Comparison of ENCODE assay signal across 21 cellular contexts in the genomic region with DNA sequence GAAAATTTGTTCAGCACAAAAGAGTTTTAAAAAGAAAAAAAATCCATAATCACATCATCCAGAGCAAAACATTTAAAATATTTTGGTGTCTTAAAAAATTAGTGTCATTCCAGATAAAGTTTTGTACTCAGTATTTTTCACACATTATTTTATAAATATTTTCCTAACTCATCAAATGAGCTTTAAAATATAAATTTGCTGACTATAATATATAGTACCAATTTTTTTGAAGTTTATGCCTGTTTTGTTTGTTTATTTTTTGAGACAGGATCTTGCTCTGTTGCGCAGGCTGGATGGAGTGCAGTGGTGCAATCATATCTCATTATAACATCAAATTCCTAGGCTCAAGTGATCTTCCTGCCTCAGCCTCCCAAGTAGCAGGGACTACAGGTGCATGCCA.
"Had no signal": no experiment of that assay in that cellular context is flagged by ENCODE, and none has a peak within 500 bp of the region (broad histone marks: within the 10 kb centered on the region; RNA-seq: fewer than 3 reads in every experiment).

No MANE protein-coding gene starts in this region.

- H3K9me3 ChIP-seq: colonic mucosa, esophagus squamous epithelium, gastroesophageal sphincter, heart right ventricle, left lung, lower lobe of right lung, mucosa of descending colon had no signal

- H3K27ac ChIP-seq: colonic mucosa, epithelial cell of prostate, esophagus squamous epithelium, gastroesophageal sphincter, heart right ventricle, left lung, lower lobe of right lung had no signal

- FAIRE-seq: islet of Langerhans, keratinocyte had no signal

- H3K27me3 ChIP-seq: colonic mucosa, esophagus squamous epithelium, gastroesophageal sphincter, heart right ventricle, left lung had no signal

- DNase-seq: colonic mucosa; cortex of kidney; effector CD8-positive, alpha-beta T cell; effector memory CD8-positive, alpha-beta T cell; endodermal cell; erythroblast; esophagus squamous epithelium; heart right ventricle; hippocampal formation; left ventricle myocardium superior; lower lobe of right lung; mesenchymal stem cell; mucosa of descending colon; naive B cell; naive thymus-derived CD8-positive, alpha-beta T cell had no signal

- H3K4me3 ChIP-seq: colonic mucosa, esophagus squamous epithelium, gastroesophageal sphincter, heart right ventricle, left lung, lower lobe of right lung, mucosa of descending colon had no signal

- H3K4me1 ChIP-seq: colonic mucosa, gastroesophageal sphincter had no signal

- H3K36me3 ChIP-seq: colonic mucosa, esophagus squamous epithelium, gastroesophageal sphincter, heart right ventricle, left lung, lower lobe of right lung had no signal

- ATAC-seq: effector memory CD8-positive, alpha-beta T cell; esophagus mucosa; gastroesophageal sphincter; mucosa of descending colon; naive thymus-derived CD8-positive, alpha-beta T cell had no signal
